In genomic region chr2:11339508-11340083, GRCh38 we compare ENCODE assay signal across 1 cellular context.
TF ChIP-seq lines count a peak whose summit lies in the region.

No MANE protein-coding gene starts in this region.

TF ChIP-seq in HepG2, 621 proteins besides CTCF, POLR2A, EP300 and RAD21 (continued from another document):
- TF ChIP-seq ZNF800 (CRISPR knock-in tag; IDR thresholded peaks at IDR 0.05): 0 out of 2 replicates have a peak, but pooled peaks have one; percentile 6
- peak; percentile 37 for TF ChIP-seq RBM22 (optimal IDR thresholded peaks at IDR 0.05; ENCODE audit: low read length)
- no peak for TF ChIP-seq ZNF784 (CRISPR knock-in tag; IDR thresholded peaks at IDR 0.05; ENCODE audit: borderline replicate concordance)
- TF ChIP-seq AKAP8 (CRISPR knock-in tag; IDR thresholded peaks at IDR 0.05): no peak
- no peak for TF ChIP-seq PITX1 (CRISPR knock-in tag; IDR thresholded peaks at IDR 0.05)
- no peak for TF ChIP-seq BRCA1 (CRISPR knock-in tag; IDR thresholded peaks at IDR 0.05)
- 0 out of 2 replicates have a peak, but pooled peaks have one; percentile 48 for TF ChIP-seq KMT2A (CRISPR knock-in tag; IDR thresholded peaks at IDR 0.05)
- TF ChIP-seq ATF7 (IDR thresholded peaks at IDR 0.05): no peak
- no peak for TF ChIP-seq ATF7 (CRISPR knock-in tag; IDR thresholded peaks at IDR 0.05)
- TF ChIP-seq ZNF234 (CRISPR knock-in tag; conservative IDR thresholded peaks at IDR 0.05): no peak
- TF ChIP-seq SNRNP70 (IDR thresholded peaks at IDR 0.05; ENCODE audit: low read depth, low read length): 0 out of 2 replicates have a peak, but pooled peaks have one; percentile 32
- TF ChIP-seq, protein P1, sequence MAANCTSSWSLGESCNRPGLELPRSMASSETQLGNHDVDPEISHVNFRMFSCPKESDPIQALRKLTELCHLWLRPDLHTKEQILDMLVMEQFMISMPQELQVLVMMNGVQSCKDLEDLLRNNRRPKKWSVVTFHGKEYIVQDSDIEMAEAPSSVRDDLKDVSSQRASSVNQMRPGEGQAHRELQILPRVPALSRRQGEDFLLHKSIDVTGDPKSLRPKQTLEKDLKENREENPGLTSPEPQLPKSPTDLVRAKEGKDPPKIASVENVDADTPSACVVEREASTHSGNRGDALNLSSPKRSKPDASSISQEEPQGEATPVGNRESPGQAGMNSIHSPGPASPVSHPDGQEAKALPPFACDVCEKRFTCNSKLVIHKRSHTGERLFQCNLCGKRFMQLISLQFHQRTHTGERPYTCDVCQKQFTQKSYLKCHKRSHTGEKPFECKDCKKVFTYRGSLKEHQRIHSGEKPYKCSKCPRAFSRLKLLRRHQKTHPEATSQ (CRISPR knock-in tag; IDR thresholded peaks at IDR 0.05; ENCODE audit: borderline replicate concordance): no peak
- TF ChIP-seq FOXO4 (CRISPR knock-in tag; conservative IDR thresholded peaks at IDR 0.05): no peak
- 0 out of 2 replicates have a peak, but pooled peaks have one; percentile 4 for TF ChIP-seq ZFP82 (CRISPR knock-in tag; IDR thresholded peaks at IDR 0.05; ENCODE audit: borderline replicate concordance)
- TF ChIP-seq MAFF (IDR thresholded peaks at IDR 0.05; ENCODE audit: low read depth, low read length): peak; percentile 57; the same call in 1 of the 2 replicates
- TF ChIP-seq NFIB (CRISPR knock-in tag; IDR thresholded peaks at IDR 0.05; ENCODE audit: borderline replicate concordance): no peak
- no peak for TF ChIP-seq BCLAF1 (IDR thresholded peaks at IDR 0.05)
- TF ChIP-seq MAFK (conservative IDR thresholded peaks at IDR 0.05 in 1 of 2, IDR thresholded peaks at IDR 0.05 in 1 of 2; ENCODE audit: low read length in 2 of 2): peak; percentile 44 to 73
- no peak for TF ChIP-seq NFATC3 (CRISPR knock-in tag; IDR thresholded peaks at IDR 0.05)
- no peak for TF ChIP-seq SOX5 (CRISPR knock-in tag; IDR thresholded peaks at IDR 0.05; ENCODE audit: borderline replicate concordance)
- no peak for TF ChIP-seq ZNF282 (IDR thresholded peaks at IDR 0.05; ENCODE audit: partially characterized antibody)
- TF ChIP-seq ASH2L (IDR thresholded peaks at IDR 0.05; ENCODE audit: insufficient read length, low read depth, low read length): peak; percentile 37
- TF ChIP-seq PLRG1 (conservative IDR thresholded peaks at IDR 0.05): no peak
- TF ChIP-seq, protein P2, sequence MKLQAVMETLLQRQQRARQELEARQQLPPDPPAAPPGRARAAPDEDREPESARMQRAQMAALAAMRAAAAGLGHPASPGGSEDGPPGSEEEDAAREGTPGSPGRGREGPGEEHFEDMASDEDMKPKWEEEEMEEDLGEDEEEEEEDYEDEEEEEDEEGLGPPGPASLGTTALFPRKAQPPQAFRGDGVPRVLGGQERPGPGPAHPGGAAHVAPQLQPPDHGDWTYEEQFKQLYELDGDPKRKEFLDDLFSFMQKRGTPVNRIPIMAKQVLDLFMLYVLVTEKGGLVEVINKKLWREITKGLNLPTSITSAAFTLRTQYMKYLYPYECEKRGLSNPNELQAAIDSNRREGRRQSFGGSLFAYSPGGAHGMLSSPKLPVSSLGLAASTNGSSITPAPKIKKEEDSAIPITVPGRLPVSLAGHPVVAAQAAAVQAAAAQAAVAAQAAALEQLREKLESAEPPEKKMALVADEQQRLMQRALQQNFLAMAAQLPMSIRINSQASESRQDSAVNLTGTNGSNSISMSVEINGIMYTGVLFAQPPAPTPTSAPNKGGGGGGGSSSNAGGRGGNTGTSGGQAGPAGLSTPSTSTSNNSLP (IDR thresholded peaks at IDR 0.05; ENCODE audit: low read depth, low read length): 0 out of 2 replicates have a peak, but pooled peaks have one; percentile 41
- TF ChIP-seq SAP130 (CRISPR knock-in tag; IDR thresholded peaks at IDR 0.05; ENCODE audit: low read depth): peak; percentile 42; the same call in 1 of the 2 replicates
- TF ChIP-seq POLR2G (IDR thresholded peaks at IDR 0.05; ENCODE audit: low read depth, low read length): 0 out of 2 replicates have a peak, but pooled peaks have one; percentile 23
- no peak for TF ChIP-seq MEIS2 (CRISPR knock-in tag; IDR thresholded peaks at IDR 0.05)
- no peak for TF ChIP-seq FOXK1 (CRISPR knock-in tag; IDR thresholded peaks at IDR 0.05; ENCODE audit: borderline replicate concordance, low read depth)
- TF ChIP-seq, protein P3, sequence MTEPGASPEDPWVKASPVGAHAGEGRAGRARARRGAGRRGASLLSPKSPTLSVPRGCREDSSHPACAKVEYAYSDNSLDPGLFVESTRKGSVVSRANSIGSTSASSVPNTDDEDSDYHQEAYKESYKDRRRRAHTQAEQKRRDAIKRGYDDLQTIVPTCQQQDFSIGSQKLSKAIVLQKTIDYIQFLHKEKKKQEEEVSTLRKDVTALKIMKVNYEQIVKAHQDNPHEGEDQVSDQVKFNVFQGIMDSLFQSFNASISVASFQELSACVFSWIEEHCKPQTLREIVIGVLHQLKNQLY (CRISPR knock-in tag; IDR thresholded peaks at IDR 0.05): no peak
- TF ChIP-seq, protein P4, sequence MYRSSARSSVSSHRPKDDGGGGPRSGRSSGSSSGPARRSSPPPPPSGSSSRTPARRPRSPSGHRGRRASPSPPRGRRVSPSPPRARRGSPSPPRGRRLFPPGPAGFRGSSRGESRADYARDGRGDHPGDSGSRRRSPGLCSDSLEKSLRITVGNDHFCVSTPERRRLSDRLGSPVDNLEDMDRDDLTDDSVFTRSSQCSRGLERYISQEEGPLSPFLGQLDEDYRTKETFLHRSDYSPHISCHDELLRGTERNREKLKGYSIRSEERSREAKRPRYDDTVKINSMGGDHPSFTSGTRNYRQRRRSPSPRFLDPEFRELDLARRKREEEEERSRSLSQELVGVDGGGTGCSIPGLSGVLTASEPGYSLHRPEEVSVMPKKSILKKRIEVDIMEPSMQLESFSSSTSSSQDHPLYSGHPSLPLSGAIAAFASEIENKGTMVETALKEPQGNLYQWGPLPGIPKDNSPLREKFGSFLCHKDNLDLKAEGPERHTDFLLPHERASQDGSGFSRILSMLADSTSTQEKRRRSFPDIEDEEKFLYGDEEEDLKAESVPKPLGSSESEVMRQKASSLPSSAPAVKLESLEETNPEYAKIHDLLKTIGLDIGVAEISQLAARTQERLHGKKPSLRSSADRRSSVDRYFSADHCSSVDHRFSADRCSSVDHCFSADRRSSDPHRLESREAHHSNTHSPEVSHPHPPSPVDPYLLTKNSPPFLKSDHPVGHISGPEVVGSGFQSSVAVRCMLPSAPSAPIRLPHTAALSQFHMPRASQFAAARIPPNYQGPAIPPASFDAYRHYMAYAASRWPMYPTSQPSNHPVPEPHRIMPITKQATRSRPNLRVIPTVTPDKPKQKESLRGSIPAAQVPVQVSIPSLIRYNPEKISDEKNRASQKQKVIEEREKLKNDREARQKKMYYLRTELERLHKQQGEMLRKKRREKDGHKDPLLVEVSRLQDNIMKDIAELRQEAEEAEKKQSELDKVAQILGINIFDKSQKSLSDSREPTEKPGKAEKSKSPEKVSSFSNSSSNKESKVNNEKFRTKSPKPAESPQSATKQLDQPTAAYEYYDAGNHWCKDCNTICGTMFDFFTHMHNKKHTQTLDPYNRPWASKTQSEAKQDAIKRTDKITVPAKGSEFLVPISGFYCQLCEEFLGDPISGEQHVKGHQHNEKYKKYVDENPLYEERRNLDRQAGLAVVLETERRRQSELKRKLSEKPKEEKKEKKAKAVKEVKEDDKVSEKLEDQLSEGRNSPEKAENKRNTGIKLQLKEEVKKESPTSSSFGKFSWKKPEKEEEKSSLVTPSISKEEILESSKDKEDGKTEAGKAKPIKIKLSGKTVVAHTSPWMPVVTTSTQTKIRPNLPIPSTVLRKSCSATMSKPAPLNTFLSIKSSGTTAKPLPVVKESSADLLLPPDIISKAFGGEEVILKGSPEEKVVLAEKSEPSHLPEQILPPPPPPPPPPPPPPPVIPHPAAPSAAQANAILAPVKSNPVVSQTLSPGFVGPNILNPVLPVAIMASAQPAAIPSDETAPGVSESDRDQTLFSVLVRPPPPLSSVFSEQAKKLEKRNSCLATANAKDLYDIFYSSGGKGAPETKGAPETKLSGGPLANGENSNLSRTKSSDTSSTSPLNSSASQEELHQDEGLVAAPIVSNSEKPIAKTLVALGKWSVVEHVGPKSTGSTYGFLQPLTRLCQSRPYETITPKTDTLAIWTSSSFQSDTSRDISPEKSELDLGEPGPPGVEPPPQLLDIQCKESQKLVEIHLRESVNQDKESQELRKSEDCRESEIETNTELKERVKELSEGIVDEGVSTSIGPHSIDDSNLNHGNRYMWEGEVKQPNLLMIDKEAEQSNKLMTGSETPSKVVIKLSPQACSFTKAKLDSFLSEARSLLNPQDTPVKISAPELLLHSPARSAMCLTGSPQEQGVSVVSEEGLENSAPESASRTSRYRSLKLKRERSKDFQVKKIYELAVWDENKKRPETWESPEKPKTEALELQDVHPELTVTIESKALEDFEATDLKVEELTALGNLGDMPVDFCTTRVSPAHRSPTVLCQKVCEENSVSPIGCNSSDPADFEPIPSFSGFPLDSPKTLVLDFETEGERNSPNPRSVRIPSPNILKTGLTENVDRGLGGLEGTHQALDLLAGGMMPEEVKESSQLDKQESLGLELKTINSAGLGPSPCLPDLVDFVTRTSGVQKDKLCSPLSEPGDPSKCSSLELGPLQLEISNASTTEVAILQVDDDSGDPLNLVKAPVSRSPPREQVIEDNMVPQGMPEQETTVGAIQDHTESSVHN (CRISPR knock-in tag; IDR thresholded peaks at IDR 0.05): no peak
